ENCODE assay signal across 2 cellular contexts in genomic region chr1:28663871-28664470, GRCh38.
TF ChIP-seq lines count a peak whose summit lies in the region.

No MANE protein-coding gene starts in this region.

TF ChIP-seq in HEK293, 187 proteins besides CTCF, POLR2A, EP300 and RAD21:
- peak; percentile 14; the same call in 1 of the 2 replicates for TF ChIP-seq GLIS1 (tag by site-specific recombination; IDR thresholded peaks at IDR 0.05)
- no peak for TF ChIP-seq SP3 (tag by site-specific recombination; IDR thresholded peaks at IDR 0.05)
- peak; percentile 46 for TF ChIP-seq ZFHX2 (tag by site-specific recombination; conservative IDR thresholded peaks at IDR 0.05)
TF ChIP-seq in HEK293: peak in this region for 2.

TF ChIP-seq in K562, 482 proteins besides CTCF, POLR2A, EP300 and RAD21:
- no peak for TF ChIP-seq RCOR1 (IDR thresholded peaks at IDR 0.05; ENCODE audit: borderline replicate concordance in 1 of 2, low read depth in 2 of 2, low read length in 2 of 2)
- TF ChIP-seq KLF10 (CRISPR knock-in tag; IDR thresholded peaks at IDR 0.05), result no peak
- TF ChIP-seq E2F3 (CRISPR knock-in tag; IDR thresholded peaks at IDR 0.05), result no peak
- TF ChIP-seq ETS2 (tag; IDR thresholded peaks at IDR 0.05; ENCODE audit: borderline replicate concordance, poor library complexity, severe bottlenecking), result no peak
- no peak for TF ChIP-seq SMARCC2 (IDR thresholded peaks at IDR 0.05; ENCODE audit: low read depth)
- TF ChIP-seq SMAD3 (CRISPR knock-in tag; conservative IDR thresholded peaks at IDR 0.05), result no peak
- no peak for TF ChIP-seq TGIF2 (CRISPR knock-in tag; IDR thresholded peaks at IDR 0.05)
TF ChIP-seq in K562: peak in this region for 0.
